In genomic region chr3:67561995-67562394, GRCh38 we compare ENCODE assay signal across 20 cellular contexts.
A peak's percentile ranks its signal among the peaks of the same experiment; 100 is the strongest.
DNase-seq lines count a peak whose midpoint lies in the region; ATAC-seq and TF ChIP-seq lines count a peak whose summit lies in the region.
"Had no signal": no experiment of that assay in that cellular context is flagged by ENCODE, and none has a peak within 500 bp of the region (broad histone marks: within the 10 kb centered on the region; RNA-seq: fewer than 3 reads in every experiment).

No MANE protein-coding gene starts in this region.

- no peak for DNase-seq in activated naive CD4-positive, alpha-beta T cell (lab: John Stamatoyannopoulos, UW)
- DNase-seq in IMR-90, result no peak
- DNase-seq in mesenchymal stem cell, result peak; percentile 21
- no peak for DNase-seq in NCI-H510A treated with DMSO at 0.1 percent for 48 hours (lab: John Stamatoyannopoulos, UW)
- DNase-seq in T-helper 17 cell, result no peak
- DNase-seq: 8988T, GM23248, H9, MM.1S, NCI-H1417 treated with DMSO at 0.1 percent for 48 hours, NCI-H1694 treated with DMSO at 0.1 percent for 48 hours, NCI-H2081, NCI-H2171 treated with DMSO at 0.1 percent for 48 hours, NCI-H524 treated with DMSO at 0.1 percent for 48 hours, NCI-H774 had no signal

- H2BK5ac ChIP-seq in IMR-90 (ENCODE audit: low read depth, low read length, poor library complexity, severe bottlenecking), result no peak overlapping the region
- H2BK5ac ChIP-seq in mesenchymal stem cell (ENCODE audit: low read depth, low read length, poor library complexity, severe bottlenecking), result no peak overlapping the region

- intact Hi-C loops in IMR-90 (cut with micrococcal nuclease), result no loop called here

- H2AFZ ChIP-seq in IMR-90 (replicated peaks; ENCODE audit: low read length, poor library complexity) (no peak overlapping the region), mesenchymal stem cell (ENCODE audit: low read depth, low read length) (no peak overlapping the region)
- H2AFZ ChIP-seq: GM23248 had no signal

- no peak overlapping the region for H3K56ac ChIP-seq in IMR-90 (ENCODE audit: extremely low read depth, insufficient read depth, low read length)

- H3K9ac ChIP-seq in IMR-90 (ENCODE audit: low read depth, low read length), result no peak overlapping the region
- no peak overlapping the region for H3K9ac ChIP-seq in mesenchymal stem cell (ENCODE audit: low read length)
- H3K9ac ChIP-seq: GM23248, KMS-11 had no signal

- WGBS in IMR-90 (ENCODE audit: extremely low coverage in 2 of 2, insufficient read length in 1 of 2), 2 experiments, result no CpG with 5 or more reads among the region's 2 CpGs
- 93% methylated on average over 2 of the region's 2 CpGs for WGBS in mesenchymal stem cell

- H4K5ac ChIP-seq in IMR-90 (ENCODE audit: low read depth, low read length), result no peak overlapping the region

- ATAC-seq in IMR-90 (ENCODE audit: low read depth) (peak; percentile 53), HG03439 (IDR thresholded peaks at IDR 0.05; ENCODE audit: unreplicated experiment) (no peak), T-helper 17 cell (no peak)
- ATAC-seq: SK-N-SH treated with all-trans-retinoic acid at 6 μM for 48 hours had no signal

- no peaks in the 10 kb centered on the region for H3K9me3 Mint-ChIP-seq in activated naive CD4-positive, alpha-beta T cell treated with anti-CD3 and anti-CD28 coated beads, Interleukin-2, amount 50 U/mL, for 24 hours
- H3K9me3 Mint-ChIP-seq: H9, IgD-negative memory B cell had no signal

- H3K36me3 ChIP-seq in IMR-90 (ENCODE audit: control insufficient read depth, insufficient read depth, low read length) (no peaks in the 10 kb centered on the region; the same call in 1 of the 2 replicates), mesenchymal stem cell (ENCODE audit: control insufficient read depth in 1 of 2, insufficient read depth in 2 of 2, low read depth in 1 of 2, low read length in 2 of 2) (peaks cover 0 to 9% of the 10 kb centered on the region in 2 experiments)

- peak overlapping the region; percentile 60 for H3K27ac Mint-ChIP-seq in activated naive CD4-positive, alpha-beta T cell treated with anti-CD3 and anti-CD28 coated beads, Interleukin-2, amount 50 U/mL, for 24 hours
- no peak overlapping the region for H3K27ac Mint-ChIP-seq in T-helper 17 cell
- H3K27ac Mint-ChIP-seq: IgD-negative memory B cell had no signal

- TF ChIP-seq CTCF in IMR-90 (conservative IDR thresholded peaks at IDR 0.05; ENCODE audit: low read depth, low read length), result no peak

- no peak overlapping the region for H3K14ac ChIP-seq in IMR-90 (replicated peaks; ENCODE audit: low read depth, low read length)
- H3K14ac ChIP-seq in mesenchymal stem cell (ENCODE audit: low read length in 2 of 2), result no peak overlapping the region

- TF ChIP-seq RAD21 in IMR-90 (IDR thresholded peaks at IDR 0.05; ENCODE audit: low read length), result no peak

- H2BK20ac ChIP-seq in IMR-90 (ENCODE audit: low read depth, low read length), result no peak overlapping the region

- H3K9me3 ChIP-seq in IMR-90 (ENCODE audit: control insufficient read depth, insufficient read depth, low read length) (no peaks in the 10 kb centered on the region), mesenchymal stem cell (ENCODE audit: control insufficient read depth, low read length) (no peaks in the 10 kb centered on the region), T-helper 17 cell (ENCODE audit: control insufficient read depth, low read length, poor library complexity, severe bottlenecking) (no peaks in the 10 kb centered on the region)

- H2BK15ac ChIP-seq in IMR-90 (ENCODE audit: low read depth, low read length) (no peak overlapping the region), mesenchymal stem cell (ENCODE audit: low read depth, poor library complexity, severe bottlenecking) (no peak overlapping the region)

- H3K4me3 ChIP-seq in IMR-90 (ENCODE audit: insufficient read depth, low read depth, low read length), result no peak overlapping the region
- H3K4me3 ChIP-seq in mesenchymal stem cell (ENCODE audit: insufficient read depth in 1 of 2, low read depth in 1 of 2, low read length in 2 of 2), result no peak overlapping the region
- H3K4me3 ChIP-seq: GM23248 had no signal

- H3K27me3 Mint-ChIP-seq in activated naive CD4-positive, alpha-beta T cell treated with anti-CD3 and anti-CD28 coated beads, Interleukin-2, amount 50 U/mL, for 24 hours, result no peaks in the 10 kb centered on the region
- no peaks in the 10 kb centered on the region for H3K27me3 Mint-ChIP-seq in T-helper 17 cell
- H3K27me3 Mint-ChIP-seq: IgD-negative memory B cell had no signal

- H3K79me1 ChIP-seq in IMR-90 (ENCODE audit: low read depth in 1 of 2, low read length in 2 of 2), result peaks cover 19% of the 10 kb centered on the region in 2 experiments; a peak in 3 of 4 replicates
- H3K79me1 ChIP-seq in mesenchymal stem cell (replicated peaks; ENCODE audit: low read length, poor library complexity, severe bottlenecking), result peaks cover 30% of the 10 kb centered on the region

- H4K20me1 ChIP-seq in IMR-90 (ENCODE audit: insufficient read depth, low read length), result no peaks in the 10 kb centered on the region

- CTCF ChIA-PET in IMR-90 (lab: Yijun Ruan, JAX), result no interaction called here

- no peak overlapping the region for H2BK12ac ChIP-seq in mesenchymal stem cell (ENCODE audit: low read length in 2 of 2)

- H3K4me1 ChIP-seq in IMR-90 (ENCODE audit: control insufficient read depth, insufficient read depth, low read length) (peaks cover 4% of the 10 kb centered on the region), mesenchymal stem cell (ENCODE audit: control insufficient read depth, insufficient read depth, low read depth, low read length) (no peaks in the 10 kb centered on the region)

- POLR2A ChIA-PET in IMR-90 (lab: Charles Lee; ENCODE audit: unreplicated experiment), result no interaction called here

- no peak overlapping the region for H3K18ac ChIP-seq in IMR-90 (ENCODE audit: low read depth, low read length)
- no peak overlapping the region for H3K18ac ChIP-seq in mesenchymal stem cell (ENCODE audit: low read depth in 1 of 2, low read length in 2 of 2)

- H2AK5ac ChIP-seq in IMR-90 (ENCODE audit: low read depth, low read length) (no peak overlapping the region), mesenchymal stem cell (ENCODE audit: low read length, severe bottlenecking) (no peak overlapping the region)

- H2AK9ac ChIP-seq in IMR-90 (replicated peaks; ENCODE audit: low read depth, low read length, poor library complexity), result no peak overlapping the region

- no peak overlapping the region for H3K4ac ChIP-seq in IMR-90 (ENCODE audit: low read depth, low read length)
- H3K4ac ChIP-seq in mesenchymal stem cell (ENCODE audit: low read depth in 1 of 2, low read length in 2 of 2), result no peak overlapping the region

- no TSS peak for BruUV-seq in IMR-90 (replicated peaks; lab: Mats Ljungman, UMichigan)

- H3K23ac ChIP-seq in IMR-90 (ENCODE audit: low read depth, low read length) (no peak overlapping the region), mesenchymal stem cell (ENCODE audit: low read length in 2 of 2) (no peak overlapping the region)

- no peak overlapping the region for H3K27ac ChIP-seq in IMR-90 (ENCODE audit: insufficient read depth, low read length)
- no peak overlapping the region for H3K27ac ChIP-seq in mesenchymal stem cell (ENCODE audit: low read length, poor library complexity, severe bottlenecking)
- H3K27ac ChIP-seq: GM23248, KMS-11 had no signal

- peaks cover 43% of the 10 kb centered on the region for H3K4me1 Mint-ChIP-seq in activated naive CD4-positive, alpha-beta T cell treated with anti-CD3 and anti-CD28 coated beads, Interleukin-2, amount 50 U/mL, for 24 hours
- H3K4me1 Mint-ChIP-seq in T-helper 17 cell, result peaks cover 13% of the 10 kb centered on the region

- H3K4me3 Mint-ChIP-seq in activated naive CD4-positive, alpha-beta T cell treated with anti-CD3 and anti-CD28 coated beads, Interleukin-2, amount 50 U/mL, for 24 hours, result no peak overlapping the region
- H3K4me3 Mint-ChIP-seq in T-helper 17 cell, result no peak overlapping the region
- H3K4me3 Mint-ChIP-seq: H9 had no signal

- no peak overlapping the region for H2BK120ac ChIP-seq in IMR-90 (ENCODE audit: low read depth, low read length)
- no peak overlapping the region for H2BK120ac ChIP-seq in mesenchymal stem cell (ENCODE audit: low read depth, low read length)

- H3K27me3 ChIP-seq in IMR-90 (ENCODE audit: control insufficient read depth, insufficient read depth, low read length) (no peaks in the 10 kb centered on the region), mesenchymal stem cell (ENCODE audit: control insufficient read depth in 1 of 2, insufficient read depth in 1 of 2, low read length in 2 of 2) (no peaks in the 10 kb centered on the region)

- no peak for TF ChIP-seq POLR2A in IMR-90 (IDR thresholded peaks at IDR 0.05; ENCODE audit: low read depth, low read length)

- dilution Hi-C loops in IMR-90 (cut with HindIII; ENCODE audit: low sequenced_read_pairs, unreplicated experiment), result no loop called here

- H3K4me2 ChIP-seq in IMR-90 (ENCODE audit: low read depth, low read length) (no peak overlapping the region), mesenchymal stem cell (ENCODE audit: low read length, poor library complexity, severe bottlenecking) (no peak overlapping the region)
- H3K4me2 ChIP-seq: KMS-11 had no signal

- in situ Hi-C loops in IMR-90 (cut with MboI; ENCODE audit: low sequenced_read_pairs), result no loop called here

- H4K8ac ChIP-seq in IMR-90 (ENCODE audit: low read depth in 2 of 2, low read length in 2 of 2) (no peak overlapping the region), mesenchymal stem cell (ENCODE audit: low read length) (no peak overlapping the region)

- peaks cover 28% of the 10 kb centered on the region for H3K36me3 Mint-ChIP-seq in activated naive CD4-positive, alpha-beta T cell treated with anti-CD3 and anti-CD28 coated beads, Interleukin-2, amount 50 U/mL, for 24 hours
- peaks cover 6% of the 10 kb centered on the region for H3K36me3 Mint-ChIP-seq in T-helper 17 cell (ENCODE audit: low read depth)

- H3K9me1 ChIP-seq in IMR-90 (ENCODE audit: insufficient read depth, low read length), result peaks cover 5% of the 10 kb centered on the region; the same call in 1 of the 2 replicates

- H4K91ac ChIP-seq in IMR-90 (ENCODE audit: insufficient read depth, low read depth, low read length) (no peak overlapping the region), mesenchymal stem cell (ENCODE audit: low read length) (no peak overlapping the region)

TF ChIP-seq in IMR-90, 13 proteins besides CTCF, POLR2A, EP300 and RAD21 (continues in another document):
- TF ChIP-seq MXI1 (IDR thresholded peaks at IDR 0.05; ENCODE audit: borderline replicate concordance, low read depth, low read length), result no peak
- no peak for TF ChIP-seq NFE2L2 (IDR thresholded peaks at IDR 0.05; ENCODE audit: low read depth, low read length)
- no peak for TF ChIP-seq BHLHE40 (IDR thresholded peaks at IDR 0.05; ENCODE audit: low read depth, low read length)
- no peak for TF ChIP-seq MAFK (IDR thresholded peaks at IDR 0.05; ENCODE audit: low read depth, low read length)
- no peak for TF ChIP-seq MAZ (IDR thresholded peaks at IDR 0.05; ENCODE audit: borderline replicate concordance, low read depth, low read length)
- no peak for TF ChIP-seq CEBPB (IDR thresholded peaks at IDR 0.05; ENCODE audit: low read depth, low read length)
- no peak for TF ChIP-seq FOS (IDR thresholded peaks at IDR 0.05; ENCODE audit: low read depth, low read length)
- TF ChIP-seq CHD1 (IDR thresholded peaks at IDR 0.05; ENCODE audit: low read depth, low read length), result no peak
